Comparison of ENCODE assay signal across 24 cellular contexts in the genomic region with DNA sequence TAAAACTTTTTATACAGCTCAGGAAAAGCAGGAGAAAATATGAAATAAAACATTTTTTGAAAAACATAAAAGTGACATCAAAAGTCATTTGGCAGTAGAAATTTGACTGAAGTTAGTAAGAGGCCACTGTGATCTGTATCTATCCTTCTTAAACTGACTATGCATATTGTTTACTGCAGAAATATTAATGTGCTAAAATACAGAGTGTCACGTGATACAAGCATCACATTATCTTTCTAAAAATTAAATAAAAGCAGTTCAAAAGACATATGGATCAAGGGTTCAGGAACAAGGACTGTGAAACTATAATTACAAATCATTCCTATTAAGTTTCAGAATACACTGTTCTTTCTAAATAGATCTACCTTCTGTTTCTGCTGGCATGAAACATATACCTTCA.
"Had no signal": no experiment of that assay in that cellular context is flagged by ENCODE, and none has a peak within 500 bp of the region (broad histone marks: within the 10 kb centered on the region; RNA-seq: fewer than 3 reads in every experiment).

No MANE protein-coding gene starts in this region.

- H3K27me3 Mint-ChIP-seq: activated CD4-positive, alpha-beta memory T cell treated with anti-CD3 and anti-CD28 coated beads, Interleukin-2, amount 10 ng/mL, durations not matched to agents 7 days and 5 days; activated CD4-positive, alpha-beta T cell treated with anti-CD3 and anti-CD28 coated beads, Interleukin-2, amount 10 ng/mL, durations not matched to agents 7 days and 5 days; activated naive CD8-positive, alpha-beta T cell; T-cell had no signal

- H3K27ac Mint-ChIP-seq: activated CD4-positive, alpha-beta memory T cell treated with anti-CD3 and anti-CD28 coated beads, Interleukin-2, amount 10 ng/mL, durations not matched to agents 7 days and 5 days; activated naive CD8-positive, alpha-beta T cell; endodermal cell; T-helper 1 cell treated with Interleukin-12 subunit alpha and Interleukin-12 subunit beta and Interleukin-4 antibody, amounts not matched to agents 30 μg/mL and 1 μg/mL, for 36 hours; T-helper 2 cell treated with Interferon-gamma antibody and Interleukin-4, amounts not matched to agents 5 μg/mL and 100 μg/mL, for 36 hours had no signal

- H3K4me1 Mint-ChIP-seq: endodermal cell had no signal

- H3K27me3 ChIP-seq: brain microvascular endothelial cell had no signal

- H3K4me3 Mint-ChIP-seq: activated CD4-positive, alpha-beta memory T cell treated with anti-CD3 and anti-CD28 coated beads, Interleukin-2, amount 10 ng/mL, durations not matched to agents 7 days and 5 days; activated CD4-positive, alpha-beta T cell treated with anti-CD3 and anti-CD28 coated beads, Interleukin-2, amount 10 ng/mL, durations not matched to agents 7 days and 5 days; activated naive CD8-positive, alpha-beta T cell; endodermal cell; T-cell; T-helper 1 cell treated with Interleukin-12 subunit alpha and Interleukin-12 subunit beta and Interleukin-4 antibody, amounts not matched to agents 30 μg/mL and 1 μg/mL, for 36 hours; T-helper 2 cell treated with Interferon-gamma antibody and Interleukin-4, amounts not matched to agents 5 μg/mL and 100 μg/mL, for 36 hours had no signal

- H3K27ac ChIP-seq: brain microvascular endothelial cell had no signal

- DNase-seq: activated CD4-positive, alpha-beta memory T cell treated with anti-CD3 and anti-CD28 coated beads, Interleukin-2, amount 10 ng/mL, durations not matched to agents 7 days and 5 days; activated CD4-positive, alpha-beta T cell treated with anti-CD3 and anti-CD28 coated beads for 1 hour; activated CD4-positive, alpha-beta T cell treated with anti-CD3 and anti-CD28 coated beads for 4 hours; activated CD4-positive, alpha-beta T cell treated with anti-CD3 and anti-CD28 coated beads, Interleukin-2, amount 10 ng/mL, durations not matched to agents 7 days and 5 days; activated CD4-positive, alpha-beta T cell treated with anti-CD3 and anti-CD28 coated beads, Interleukin-2, amount 50 U/mL, for 4 hours; activated effector memory CD4-positive, alpha-beta T cell treated with Interleukin-2 at 50 U/mL for 16 hours; activated gamma-delta T cell treated with Interleukin-2 at 50 U/mL for 16 hours; activated naive CD4-positive, alpha-beta T cell treated with anti-CD3 and anti-CD28 coated beads, Interleukin-2, amount 50 U/mL, for 16 hours; activated naive CD4-positive, alpha-beta T cell treated with Interleukin-2 at 50 U/mL for 16 hours; activated T-cell treated with anti-CD3 and anti-CD28 coated beads, Interleukin-2, amount 50 U/mL, for 48 hours; amniotic stem cell; anterior cingulate cortex; brain microvascular endothelial cell; cortex of kidney; effector memory CD4-positive, alpha-beta T cell; endodermal cell; foreskin fibroblast; head of caudate nucleus; T-cell; T1000 had no signal

- ATAC-seq: esophagus mucosa, T-cell had no signal

- H3K9me3 Mint-ChIP-seq: activated CD4-positive, alpha-beta memory T cell treated with anti-CD3 and anti-CD28 coated beads, Interleukin-2, amount 10 ng/mL, durations not matched to agents 7 days and 5 days; activated CD4-positive, alpha-beta T cell treated with anti-CD3 and anti-CD28 coated beads, Interleukin-2, amount 10 ng/mL, durations not matched to agents 7 days and 5 days; endodermal cell; T-cell; T-helper 1 cell treated with Interleukin-12 subunit alpha and Interleukin-12 subunit beta and Interleukin-4 antibody, amounts not matched to agents 30 μg/mL and 1 μg/mL, for 36 hours; T-helper 2 cell treated with Interferon-gamma antibody and Interleukin-4, amounts not matched to agents 5 μg/mL and 100 μg/mL, for 36 hours had no signal
